Comparison of ENCODE assay signal across 22 cellular contexts in genomic region chr3:137163958-137164357, GRCh38.
DNase-seq lines count a peak whose midpoint lies in the region; ATAC-seq, FAIRE-seq and TF ChIP-seq lines count a peak whose summit lies in the region.
"Had no signal": no experiment of that assay in that cellular context is flagged by ENCODE, and none has a peak within 500 bp of the region (broad histone marks: within the 10 kb centered on the region; RNA-seq: fewer than 3 reads in every experiment).

No MANE protein-coding gene starts in this region.

- no peak overlapping the region for H3K27ac ChIP-seq in H9 (ENCODE audit: insufficient read length, low read depth, low read length)
- no peak overlapping the region for H3K27ac ChIP-seq in astrocyte (ENCODE audit: low read depth, low read length)
- H3K27ac ChIP-seq in mesendoderm (ENCODE audit: low read depth, low read length), result no peak overlapping the region
- H3K27ac ChIP-seq in rectal smooth muscle tissue (ENCODE audit: low read depth, low read length), result peak overlapping the region; percentile 76
- H3K27ac ChIP-seq in Peyer's patch, result peak overlapping the region in 1 of 4 donors; percentile 39
- H3K27ac ChIP-seq: PC-9, SK-N-MC had no signal

- TF ChIP-seq CTCF in H9 (conservative IDR thresholded peaks at IDR 0.05) (no peak), astrocyte (IDR thresholded peaks at IDR 0.05; ENCODE audit: insufficient read depth, low read depth, low read length) (no peak), Peyer's patch (IDR thresholded peaks at IDR 0.05) (no peak)

- H3K36me3 ChIP-seq in astrocyte (ENCODE audit: insufficient read depth, low read length), result no peaks in the 10 kb centered on the region
- H3K36me3 ChIP-seq in mesendoderm (ENCODE audit: control insufficient read depth, insufficient read depth, low read length), result no peaks in the 10 kb centered on the region
- no peaks in the 10 kb centered on the region for H3K36me3 ChIP-seq in rectal smooth muscle tissue (ENCODE audit: control insufficient read depth, insufficient read depth, low read length)
- H3K36me3 ChIP-seq in Peyer's patch, result no peaks in the 10 kb centered on the region
- H3K36me3 ChIP-seq: cardiac muscle cell had no signal

- no peaks in the 10 kb centered on the region for H3K27me3 Mint-ChIP-seq in H9 (ENCODE audit: low read depth)
- no peaks in the 10 kb centered on the region for H3K27me3 Mint-ChIP-seq in astrocyte (ENCODE audit: low read depth, unreplicated experiment)
- peaks cover 19% of the 10 kb centered on the region for H3K27me3 Mint-ChIP-seq in activated CD4-positive, alpha-beta T cell treated with anti-CD3 and anti-CD28 coated beads, Interleukin-2, amount 10 ng/mL, durations not matched to agents 7 days and 5 days

- H3K36me3 Mint-ChIP-seq in H9 (ENCODE audit: insufficient read depth in 1 of 3, low read depth in 3 of 3) (no peaks in the 10 kb centered on the region), astrocyte (ENCODE audit: low read depth, unreplicated experiment) (no peaks in the 10 kb centered on the region)
- H3K36me3 Mint-ChIP-seq in activated CD4-positive, alpha-beta T cell treated with anti-CD3 and anti-CD28 coated beads, Interleukin-2, amount 10 ng/mL, durations not matched to agents 7 days and 5 days (ENCODE audit: low read depth), result no peaks in the 10 kb centered on the region
- H3K36me3 Mint-ChIP-seq: CD14-positive monocyte, natural killer cell had no signal

- no peak overlapping the region for H3K56ac ChIP-seq in H9 (ENCODE audit: insufficient read length, low read depth, low read length)
- peak overlapping the region; percentile 22 for H3K56ac ChIP-seq in mesendoderm (ENCODE audit: low read length)

- H3K4me2 ChIP-seq in H9 (ENCODE audit: insufficient read depth, insufficient read length, low read length) (no peak overlapping the region), astrocyte (ENCODE audit: low read length) (no peak overlapping the region), mesendoderm (ENCODE audit: low read length) (no peak overlapping the region)
- H3K4me2 ChIP-seq: PC-9 had no signal

- H2AFZ ChIP-seq in H9 (ENCODE audit: low read length) (peak overlapping the region; percentile 95), astrocyte (ENCODE audit: low read depth, low read length) (no peak overlapping the region)
- H2AFZ ChIP-seq: PC-9 had no signal

- H3K4me3 Mint-ChIP-seq in H9 (no peak overlapping the region), astrocyte (ENCODE audit: unreplicated experiment) (no peak overlapping the region)
- no peak overlapping the region for H3K4me3 Mint-ChIP-seq in activated CD4-positive, alpha-beta T cell treated with anti-CD3 and anti-CD28 coated beads, Interleukin-2, amount 10 ng/mL, durations not matched to agents 7 days and 5 days
- H3K4me3 Mint-ChIP-seq: CD14-positive monocyte, natural killer cell had no signal

- H3K79me2 ChIP-seq in H9 (ENCODE audit: insufficient read depth, low read length) (no peaks in the 10 kb centered on the region), astrocyte (ENCODE audit: insufficient read depth, low read length) (no peaks in the 10 kb centered on the region), mesendoderm (ENCODE audit: control insufficient read depth, insufficient read depth, low read length) (no peaks in the 10 kb centered on the region)

- no peaks in the 10 kb centered on the region for H3K9me3 ChIP-seq in H9 (ENCODE audit: control insufficient read depth, low read depth, low read length)
- H3K9me3 ChIP-seq in astrocyte (ENCODE audit: insufficient read depth, low read depth, low read length), result no peaks in the 10 kb centered on the region
- H3K9me3 ChIP-seq in Peyer's patch, result no peaks in the 10 kb centered on the region
- H3K9me3 ChIP-seq: testis had no signal

- H2BK120ac ChIP-seq in H9 (ENCODE audit: low read depth, low read length, poor library complexity, severe bottlenecking) (no peak overlapping the region), mesendoderm (ENCODE audit: low read depth, low read length) (no peak overlapping the region)

- H3K79me1 ChIP-seq in H9 (ENCODE audit: insufficient read depth, low read depth, low read length, poor library complexity, severe bottlenecking) (no peaks in the 10 kb centered on the region), mesendoderm (ENCODE audit: low read length) (no peaks in the 10 kb centered on the region)

- H4K20me1 ChIP-seq in H9 (ENCODE audit: control insufficient read depth, insufficient read depth, insufficient read length), result no peaks in the 10 kb centered on the region
- no peaks in the 10 kb centered on the region for H4K20me1 ChIP-seq in astrocyte (ENCODE audit: insufficient read depth, low read length)

- POLR2A ChIA-PET in activated CD4-positive, alpha-beta T cell treated with anti-CD3 and anti-CD28 coated beads, Interleukin-2, amount 10 ng/mL, durations not matched to agents 7 days and 5 days (lab: Charles Lee), result no interaction called here

- H3K23me2 ChIP-seq in H9 (ENCODE audit: insufficient read length, low read depth, low read length, poor library complexity, severe bottlenecking), result no peaks in the 10 kb centered on the region

- H3K9ac ChIP-seq in H9 (ENCODE audit: extremely low read depth, insufficient read length, low read length), result no peak overlapping the region
- no peak overlapping the region for H3K9ac ChIP-seq in astrocyte (ENCODE audit: low read length)
- no peak overlapping the region for H3K9ac ChIP-seq in mesendoderm (ENCODE audit: low read length)
- no peak overlapping the region for H3K9ac ChIP-seq in rectal smooth muscle tissue (ENCODE audit: low read length)

- H2BK12ac ChIP-seq in H9 (ENCODE audit: insufficient read length, low read depth, low read length), result no peak overlapping the region

- H3K27ac Mint-ChIP-seq in H9 (peak overlapping the region in 1 of 3 experiments; percentile 34; a peak in 1 of 7 replicates), astrocyte (ENCODE audit: unreplicated experiment) (peak overlapping the region; percentile 69)
- H3K27ac Mint-ChIP-seq in activated CD4-positive, alpha-beta T cell treated with anti-CD3 and anti-CD28 coated beads, Interleukin-2, amount 10 ng/mL, durations not matched to agents 7 days and 5 days, result no peak overlapping the region
- H3K27ac Mint-ChIP-seq: CD14-positive monocyte, natural killer cell had no signal

- H3K9me3 Mint-ChIP-seq in H9 (no peaks in the 10 kb centered on the region), astrocyte (ENCODE audit: unreplicated experiment) (no peaks in the 10 kb centered on the region)
- no peaks in the 10 kb centered on the region for H3K9me3 Mint-ChIP-seq in activated CD4-positive, alpha-beta T cell treated with anti-CD3 and anti-CD28 coated beads, Interleukin-2, amount 10 ng/mL, durations not matched to agents 7 days and 5 days
- H3K9me3 Mint-ChIP-seq: natural killer cell had no signal

- TF ChIP-seq POLR2A in Peyer's patch (IDR thresholded peaks at IDR 0.05), result no peak

- no peak overlapping the region for H2BK5ac ChIP-seq in H9 (ENCODE audit: insufficient read length, low read length)
- no peak overlapping the region for H2BK5ac ChIP-seq in mesendoderm (ENCODE audit: low read length)

- no peak overlapping the region for H3K14ac ChIP-seq in H9 (ENCODE audit: insufficient read depth, low read length)

- H2BK15ac ChIP-seq in H9 (ENCODE audit: low read depth, low read length), result no peak overlapping the region
- no peak overlapping the region for H2BK15ac ChIP-seq in mesendoderm (replicated peaks; ENCODE audit: low read depth)

- ATAC-seq in GM18867 (IDR thresholded peaks at IDR 0.05; ENCODE audit: unreplicated experiment), result no peak

- H3K4me1 Mint-ChIP-seq in H9 (peaks cover 21 to 32% of the 10 kb centered on the region in 2 experiments), astrocyte (ENCODE audit: low read depth, unreplicated experiment) (peaks cover 24% of the 10 kb centered on the region)
- H3K4me1 Mint-ChIP-seq in activated CD4-positive, alpha-beta T cell treated with anti-CD3 and anti-CD28 coated beads, Interleukin-2, amount 10 ng/mL, durations not matched to agents 7 days and 5 days, result no peaks in the 10 kb centered on the region
- H3K4me1 Mint-ChIP-seq: CD14-positive monocyte, natural killer cell had no signal

- H3K23ac ChIP-seq in H9 (ENCODE audit: insufficient read length, low read depth, low read length) (no peak overlapping the region), mesendoderm (ENCODE audit: low read length) (no peak overlapping the region)

- no peak overlapping the region for H3T11ph ChIP-seq in H9 (ENCODE audit: low read length)

- no peak overlapping the region for H4K91ac ChIP-seq in H9 (ENCODE audit: insufficient read length, low read depth, low read length)

- CTCF ChIA-PET in activated CD4-positive, alpha-beta T cell treated with anti-CD3 and anti-CD28 coated beads, Interleukin-2, amount 10 ng/mL, durations not matched to agents 7 days and 5 days (lab: Charles Lee), result interaction anchor here (0.8 kb wide), 1 partner anchor 122 kb away, joined by 4 read pairs; no protein-coding TSS in a partner anchor

- H3K4me1 ChIP-seq in H9 (ENCODE audit: insufficient read depth, low read length) (peaks cover 4% of the 10 kb centered on the region), astrocyte (ENCODE audit: insufficient read depth, low read length) (no peaks in the 10 kb centered on the region), mesendoderm (ENCODE audit: control insufficient read depth, low read depth, low read length) (peaks cover 6% of the 10 kb centered on the region), rectal smooth muscle tissue (ENCODE audit: control insufficient read depth, insufficient read depth, low read length) (peaks cover 16% of the 10 kb centered on the region), Peyer's patch (no peaks in the 10 kb centered on the region)
- H3K4me1 ChIP-seq: testis had no signal

- H3K18ac ChIP-seq in H9 (ENCODE audit: insufficient read length, low read depth, low read length), result no peak overlapping the region
- H3K18ac ChIP-seq in mesendoderm (ENCODE audit: low read length), result no peak overlapping the region

- H3K4ac ChIP-seq in H9 (ENCODE audit: low read depth, low read length) (no peak overlapping the region), mesendoderm (ENCODE audit: low read depth, low read length) (no peak overlapping the region)

- H2AK5ac ChIP-seq in H9 (ENCODE audit: insufficient read length, low read length) (no peak overlapping the region), mesendoderm (ENCODE audit: low read length) (no peak overlapping the region)

- FAIRE-seq in astrocyte (lab: Jason Lieb, UNC), result no peak
- FAIRE-seq: keratinocyte had no signal

- no peak overlapping the region for H4K8ac ChIP-seq in H9 (replicated peaks; ENCODE audit: insufficient read length, low read depth, low read length)
- H4K8ac ChIP-seq in mesendoderm (ENCODE audit: low read depth, low read length), result no peak overlapping the region

- H3K27me3 ChIP-seq in H9 (ENCODE audit: insufficient read depth, low read length) (no peaks in the 10 kb centered on the region), astrocyte (ENCODE audit: insufficient read depth, low read length) (no peaks in the 10 kb centered on the region), mesendoderm (ENCODE audit: insufficient read depth, low read length, poor library complexity) (no peaks in the 10 kb centered on the region), rectal smooth muscle tissue (ENCODE audit: control insufficient read depth, insufficient read depth, low read length) (no peaks in the 10 kb centered on the region), Peyer's patch (no peaks in the 10 kb centered on the region)
- H3K27me3 ChIP-seq: cardiac muscle cell, testis had no signal

- H3K4me3 ChIP-seq in astrocyte (ENCODE audit: insufficient read depth, low read depth, low read length) (no peak overlapping the region), mesendoderm (ENCODE audit: low read length) (no peak overlapping the region), rectal smooth muscle tissue (ENCODE audit: low read length) (peak overlapping the region; percentile 1), Peyer's patch (no peak overlapping the region)
- H3K4me3 ChIP-seq: cardiac muscle cell, PC-9, SK-N-MC, testis had no signal

- H2BK20ac ChIP-seq in H9 (ENCODE audit: low read depth, low read length, poor library complexity, severe bottlenecking), result no peak overlapping the region

- H4K5ac ChIP-seq in H9 (ENCODE audit: insufficient read length, low read depth, low read length) (no peak overlapping the region), mesendoderm (ENCODE audit: low read length) (no peak overlapping the region)

- no peak for DNase-seq in H9
- DNase-seq in astrocyte (ENCODE audit: low read depth), result no peak
- DNase-seq in mesendoderm, result no peak
- DNase-seq in SK-N-DZ (ENCODE audit: low spot score), result no peak
- no peak for DNase-seq in activated CD4-positive, alpha-beta T cell treated with anti-CD3 and anti-CD28 coated beads, Interleukin-2, amount 10 ng/mL, durations not matched to agents 7 days and 5 days
- no peak for DNase-seq in Peyer's patch
- DNase-seq: activated CD4-positive, alpha-beta T cell treated with anti-CD3 and anti-CD28 coated beads, Interleukin-2, amount 50 U/mL, for 48 hours; activated gamma-delta T cell treated with Interleukin-2 at 50 U/mL for 16 hours; dermis blood vessel endothelial cell; foreskin fibroblast; GDM1; KBM-7; natural killer cell; PC-9; T-helper 2 cell had no signal
